ENCODE assay signal across 13 cellular contexts in genomic region chr6:160427312-160428068, GRCh38.
DNase-seq lines count a peak whose midpoint lies in the region; ATAC-seq, FAIRE-seq and TF ChIP-seq lines count a peak whose summit lies in the region.
"Had no signal": no experiment of that assay in that cellular context is flagged by ENCODE, and none has a peak within 500 bp of the region (broad histone marks: within the 10 kb centered on the region; RNA-seq: fewer than 3 reads in every experiment).

No MANE protein-coding gene starts in this region.

- no peaks in the 10 kb centered on the region for H3K36me3 ChIP-seq in astrocyte (ENCODE audit: insufficient read depth, low read length)
- H3K36me3 ChIP-seq in stomach smooth muscle (ENCODE audit: control insufficient read depth in 2 of 2, insufficient read depth in 2 of 2, low read length in 2 of 2): no peaks in the 10 kb centered on the region

- H3K9ac ChIP-seq in astrocyte (ENCODE audit: low read length) (no peak overlapping the region), stomach smooth muscle (ENCODE audit: low read length in 2 of 2) (no peak overlapping the region)

- H3K9me3 ChIP-seq in astrocyte (ENCODE audit: insufficient read depth, low read depth, low read length) (no peaks in the 10 kb centered on the region), right cardiac atrium (ENCODE audit: control insufficient read depth, low read length) (no peaks in the 10 kb centered on the region), stomach smooth muscle (ENCODE audit: control insufficient read depth in 2 of 2, low read length in 2 of 2) (no peaks in the 10 kb centered on the region)

- no peak overlapping the region for H3K4me2 ChIP-seq in astrocyte (ENCODE audit: low read length)

- no peaks in the 10 kb centered on the region for H3K79me2 ChIP-seq in astrocyte (ENCODE audit: insufficient read depth, low read length)

- H3K9me3 Mint-ChIP-seq in astrocyte (ENCODE audit: unreplicated experiment) (peaks cover 1% of the 10 kb centered on the region), CD14-positive monocyte (peaks cover 0 to 4% (median 0%) of the 10 kb centered on the region in 7 donors)

- no peak overlapping the region for H3K27ac ChIP-seq in astrocyte (ENCODE audit: low read depth, low read length)
- no peak overlapping the region for H3K27ac ChIP-seq in right cardiac atrium (ENCODE audit: low read length)
- no peak overlapping the region for H3K27ac ChIP-seq in stomach smooth muscle (ENCODE audit: low read length)

- H2AFZ ChIP-seq in astrocyte (ENCODE audit: low read depth, low read length): no peak overlapping the region

- no peak overlapping the region for H3K4me3 Mint-ChIP-seq in astrocyte (ENCODE audit: unreplicated experiment)
- no peak overlapping the region for H3K4me3 Mint-ChIP-seq in CD14-positive monocyte

- intact Hi-C loops in right cardiac atrium (cut with DNase I) (no loop called here), CD14-positive monocyte (cut with micrococcal nuclease) (no loop called here)

- H3K4me1 Mint-ChIP-seq in astrocyte (ENCODE audit: low read depth, unreplicated experiment): no peaks in the 10 kb centered on the region
- H3K4me1 Mint-ChIP-seq in CD14-positive monocyte: peaks cover 6% of the 10 kb centered on the region

- H3K4me1 ChIP-seq in astrocyte (ENCODE audit: insufficient read depth, low read length) (peaks cover 4% of the 10 kb centered on the region), right cardiac atrium (ENCODE audit: control insufficient read depth, insufficient read depth, low read length) (peaks cover 8% of the 10 kb centered on the region), stomach smooth muscle (ENCODE audit: control insufficient read depth, insufficient read depth, low read length) (peaks cover 18% of the 10 kb centered on the region)

- ATAC-seq in right cardiac atrium: no peak
- ATAC-seq: activated CD4-positive, CD25-positive, alpha-beta regulatory T cell treated with anti-CD3 and anti-CD28 coated beads, Interleukin-2, amount 50 U/mL, for 24 hours; esophagus mucosa; HCT116 had no signal

- H3K4me3 ChIP-seq in astrocyte (ENCODE audit: insufficient read depth, low read depth, low read length): no peak overlapping the region
- H3K4me3 ChIP-seq in right cardiac atrium (ENCODE audit: low read length): no peak overlapping the region
- H3K4me3 ChIP-seq in stomach smooth muscle (ENCODE audit: low read length in 2 of 2): peak overlapping the region; percentile 3 to 15

- H3K27me3 ChIP-seq in astrocyte (ENCODE audit: insufficient read depth, low read length) (no peaks in the 10 kb centered on the region), right cardiac atrium (ENCODE audit: control insufficient read depth, insufficient read depth) (no peaks in the 10 kb centered on the region), stomach smooth muscle (ENCODE audit: control insufficient read depth in 1 of 2, insufficient read depth in 2 of 2, low read length in 2 of 2) (no peaks in the 10 kb centered on the region)

- 60% methylated on average over 5 of the region's 5 CpGs for WGBS in right cardiac atrium

- H3K27ac Mint-ChIP-seq in astrocyte (ENCODE audit: unreplicated experiment) (no peak overlapping the region), CD14-positive monocyte (no peak overlapping the region)

- H3K27me3 Mint-ChIP-seq in astrocyte (ENCODE audit: low read depth, unreplicated experiment) (no peaks in the 10 kb centered on the region), CD14-positive monocyte (ENCODE audit: low read depth in 3 of 3) (peaks cover 17 to 33% (median 25%) of the 10 kb centered on the region in 3 donors)

- FAIRE-seq in astrocyte (lab: Jason Lieb, UNC): no peak

- DNase-seq in NCI-H2029 (lab: John Stamatoyannopoulos, UW) (peak; percentile 59), astrocyte (ENCODE audit: low read depth) (peak; percentile 16), right cardiac atrium (peak in 2 of 3 donors; percentile 24 to 67), CD14-positive monocyte (ENCODE audit: low spot score) (no peak), A172 (ENCODE audit: low spot score) (no peak), GM19240 (ENCODE audit: insufficient read length, low spot score) (no peak)
- DNase-seq: activated effector memory CD4-positive, alpha-beta T cell treated with anti-CD3 and anti-CD28 coated beads, Interleukin-2, amount 50 U/mL, for 16 hours; NCI-H187 treated with DMSO at 0.1 percent for 48 hours; NCI-H524 treated with DMSO at 0.1 percent for 48 hours had no signal

- TF ChIP-seq CTCF in astrocyte (IDR thresholded peaks at IDR 0.05; ENCODE audit: insufficient read depth, low read depth, low read length) (no peak), CD14-positive monocyte (IDR thresholded peaks at IDR 0.05) (no peak)

- H3K36me3 Mint-ChIP-seq in astrocyte (ENCODE audit: low read depth, unreplicated experiment) (peaks cover 2% of the 10 kb centered on the region), CD14-positive monocyte (no peaks in the 10 kb centered on the region)

- no peaks in the 10 kb centered on the region for H4K20me1 ChIP-seq in astrocyte (ENCODE audit: insufficient read depth, low read length)

Comparison
In these comparisons a context has a peak if more than half of its experiments do, and no peak if none do; other contexts are left out.
1. DNase-seq: peak in NCI-H2029 (single experiment), astrocyte (single experiment) and right cardiac atrium (2 of 3); none in CD14-positive monocyte (single experiment), A172 (single experiment) and GM19240 (single experiment).
2. H3K4me3 ChIP-seq: peak in stomach smooth muscle (2 of 2); none in astrocyte (single experiment) and right cardiac atrium (single experiment).